22 cellular contexts compared by ENCODE assay signal in genomic region chr6:55916188-55916587, GRCh38. TPM values are rescaled to one million over a fixed set of nuclear protein-coding genes. Genes with fewer than 3 reads are reported as not detected.
DNase-seq lines count a peak whose midpoint lies in the region; ATAC-seq and TF ChIP-seq lines count a peak whose summit lies in the region.
"Had no signal": no experiment of that assay in that cellular context is flagged by ENCODE, and none has a peak within 500 bp of the region (broad histone marks: within the 10 kb centered on the region; RNA-seq: fewer than 3 reads in every experiment).

No MANE protein-coding gene starts in this region.

- H2BK5ac ChIP-seq in mesendoderm (ENCODE audit: low read length): no peak overlapping the region

- no peak overlapping the region for H2AK5ac ChIP-seq in mesendoderm (ENCODE audit: low read length)

- H3K36me3 Mint-ChIP-seq in endodermal cell (ENCODE audit: low read depth): no peaks in the 10 kb centered on the region

- H3K36me3 ChIP-seq in PC-3 (ENCODE audit: low read depth, low read length) (no peaks in the 10 kb centered on the region), mesendoderm (ENCODE audit: control insufficient read depth, insufficient read depth, low read length) (no peaks in the 10 kb centered on the region), endodermal cell (ENCODE audit: control insufficient read depth, insufficient read depth, low read length) (no peaks in the 10 kb centered on the region), left lung (no peaks in the 10 kb centered on the region)
- H3K36me3 ChIP-seq: upper lobe of left lung had no signal

- H3K4ac ChIP-seq in mesendoderm (ENCODE audit: low read depth, low read length): no peak overlapping the region

- TF ChIP-seq CTCF in PC-3 (conservative IDR thresholded peaks at IDR 0.05; ENCODE audit: low read depth, low read length) (no peak), cardiac fibroblast (IDR thresholded peaks at IDR 0.05; ENCODE audit: low read depth, low read length) (no peak), endodermal cell (conservative IDR thresholded peaks at IDR 0.05) (no peak), left lung (IDR thresholded peaks at IDR 0.05) (no peak)

- H3K27me3 ChIP-seq in PC-3 (ENCODE audit: low read length): no peaks in the 10 kb centered on the region
- no peaks in the 10 kb centered on the region for H3K27me3 ChIP-seq in mesendoderm (ENCODE audit: insufficient read depth, low read length, poor library complexity)
- no peaks in the 10 kb centered on the region for H3K27me3 ChIP-seq in endodermal cell (ENCODE audit: control insufficient read depth, insufficient read depth, low read length, poor library complexity, severe bottlenecking)
- H3K27me3 ChIP-seq in left lung: no peaks in the 10 kb centered on the region
- H3K27me3 ChIP-seq: upper lobe of left lung had no signal

- no peak overlapping the region for H3K27ac ChIP-seq in PC-3 (ENCODE audit: low read length)
- H3K27ac ChIP-seq in mesendoderm (ENCODE audit: low read depth, low read length): no peak overlapping the region
- H3K27ac ChIP-seq in endodermal cell (ENCODE audit: low read depth, low read length): no peak overlapping the region
- no peak overlapping the region for H3K27ac ChIP-seq in left lung
- H3K27ac ChIP-seq: upper lobe of left lung had no signal

- no peak overlapping the region for H2BK15ac ChIP-seq in mesendoderm (replicated peaks; ENCODE audit: low read depth)

- BruUV-seq in PC-3 (replicated peaks; lab: Mats Ljungman, UMichigan): no TSS peak

- peaks cover 11% of the 10 kb centered on the region for H3K4me1 Mint-ChIP-seq in endodermal cell
- H3K4me1 Mint-ChIP-seq: activated CD4-positive, alpha-beta T cell treated with anti-CD3 and anti-CD28 coated beads for 36 hours; activated naive CD8-positive, alpha-beta T cell treated with anti-CD3 and anti-CD28 coated beads, Interleukin-2, amount 50 U/mL, for 24 hours; stimulated activated naive CD8-positive, alpha-beta T cell treated with anti-CD3 and anti-CD28 coated beads, Interleukin-15, amount 100 ng/mL, for 72 hours had no signal

- H3K9me3 Mint-ChIP-seq in endodermal cell: peaks cover 11% of the 10 kb centered on the region

- H3K56ac ChIP-seq in mesendoderm (ENCODE audit: low read length): no peak overlapping the region

- no peaks in the 10 kb centered on the region for H3K79me2 ChIP-seq in PC-3 (ENCODE audit: low read length)
- H3K79me2 ChIP-seq in mesendoderm (ENCODE audit: control insufficient read depth, insufficient read depth, low read length): no peaks in the 10 kb centered on the region

- intact Hi-C loops in PC-3 (cut with micrococcal nuclease) (no loop called here), left lung (cut with DNase I) (no loop called here)

- no peaks in the 10 kb centered on the region for H4K20me1 ChIP-seq in PC-3 (ENCODE audit: low read length)

- DNase-seq in EH (ENCODE audit: low read depth): peak; percentile 55
- peak; percentile 34 for DNase-seq in PC-3
- peak; percentile 13 to 56 for DNase-seq in cardiac fibroblast (ENCODE audit: low read depth in 2 of 2)
- peak; percentile 26 for DNase-seq in mesendoderm
- DNase-seq in endodermal cell: no peak
- no peak for DNase-seq in NCI-H1092 (lab: John Stamatoyannopoulos, UW)
- no peak for DNase-seq in left lung
- DNase-seq: activated CD4-positive, alpha-beta T cell treated with anti-CD3 and anti-CD28 coated beads for 36 hours; activated naive CD8-positive, alpha-beta T cell treated with anti-CD3 and anti-CD28 coated beads, Interleukin-2, amount 50 U/mL, for 24 hours; DMS79 treated with DMSO at 0.1 percent for 48 hours; H7; NCI-H1092 treated with DMSO at 0.1 percent for 48 hours; NCI-H2081; NCI-H526; occipital lobe; stimulated activated CD4-positive, alpha-beta T cell treated with anti-CD3 and anti-CD28 coated beads, Interleukin-1b, Interleukin-23, amount 100 ng/mL, for 48 hours; stimulated activated naive CD8-positive, alpha-beta T cell treated with anti-CD3 and anti-CD28 coated beads, Interleukin-15, amount 100 ng/mL, for 72 hours; upper lobe of left lung had no signal

- H3K23ac ChIP-seq in mesendoderm (ENCODE audit: low read length): no peak overlapping the region

- no peak overlapping the region for H3K27ac Mint-ChIP-seq in endodermal cell
- H3K27ac Mint-ChIP-seq: activated CD4-positive, alpha-beta T cell treated with anti-CD3 and anti-CD28 coated beads for 36 hours; activated naive CD8-positive, alpha-beta T cell treated with anti-CD3 and anti-CD28 coated beads, Interleukin-2, amount 50 U/mL, for 24 hours; stimulated activated naive CD8-positive, alpha-beta T cell treated with anti-CD3 and anti-CD28 coated beads, Interleukin-15, amount 100 ng/mL, for 72 hours had no signal

- no peak overlapping the region for H3K18ac ChIP-seq in mesendoderm (ENCODE audit: low read length)

- no peaks in the 10 kb centered on the region for H3K9me2 ChIP-seq in PC-3 (replicated peaks; ENCODE audit: low read length)

- H3K4me2 ChIP-seq in PC-3 (ENCODE audit: low read length): no peak overlapping the region
- H3K4me2 ChIP-seq in mesendoderm (ENCODE audit: low read length): no peak overlapping the region

- POLR2A ChIA-PET in PC-3 (lab: Charles Lee; ENCODE audit: unreplicated experiment): no interaction called here

- WGBS in mesendoderm (ENCODE audit: extremely low coverage, insufficient coverage, low lambda C conversion rate): 100% methylated on average over 2 of the region's 2 CpGs
- no CpG with 5 or more reads among the region's 2 CpGs for WGBS in endodermal cell (ENCODE audit: insufficient coverage in 1 of 2, insufficient read length in 1 of 2), 2 experiments

- H3K27me3 Mint-ChIP-seq in endodermal cell (ENCODE audit: insufficient read depth): no peaks in the 10 kb centered on the region
- H3K27me3 Mint-ChIP-seq: activated CD4-positive, alpha-beta T cell treated with anti-CD3 and anti-CD28 coated beads for 36 hours; activated naive CD8-positive, alpha-beta T cell treated with anti-CD3 and anti-CD28 coated beads, Interleukin-2, amount 50 U/mL, for 24 hours; stimulated activated naive CD8-positive, alpha-beta T cell treated with anti-CD3 and anti-CD28 coated beads, Interleukin-15, amount 100 ng/mL, for 72 hours had no signal

- no peak overlapping the region for H3K9ac ChIP-seq in PC-3 (ENCODE audit: low read length)
- no peak overlapping the region for H3K9ac ChIP-seq in mesendoderm (ENCODE audit: low read length)
- no peak overlapping the region for H3K9ac ChIP-seq in endodermal cell (ENCODE audit: extremely low read depth, low read length, poor library complexity, severe bottlenecking)

- no peak overlapping the region for H4K5ac ChIP-seq in mesendoderm (ENCODE audit: low read length)

- no peak overlapping the region for H2AFZ ChIP-seq in PC-3 (ENCODE audit: low read length)

- H4K8ac ChIP-seq in mesendoderm (ENCODE audit: low read depth, low read length): no peak overlapping the region

- H3F3A ChIP-seq in PC-3 (ENCODE audit: low read length, unreplicated experiment): no peaks in the 10 kb centered on the region

- peaks cover 28% of the 10 kb centered on the region for H3K4me1 ChIP-seq in PC-3 (ENCODE audit: insufficient read depth, low read length)
- no peaks in the 10 kb centered on the region for H3K4me1 ChIP-seq in mesendoderm (ENCODE audit: control insufficient read depth, low read depth, low read length)
- H3K4me1 ChIP-seq in endodermal cell (ENCODE audit: control insufficient read depth, insufficient read depth, low read length): peaks cover 4% of the 10 kb centered on the region
- H3K4me1 ChIP-seq in left lung: no peaks in the 10 kb centered on the region
- H3K4me1 ChIP-seq: upper lobe of left lung had no signal

- H3K9me3 ChIP-seq in PC-3 (ENCODE audit: low read length) (no peaks in the 10 kb centered on the region), endodermal cell (ENCODE audit: control insufficient read depth, low read length) (peaks cover 18% of the 10 kb centered on the region), left lung (no peaks in the 10 kb centered on the region)
- H3K9me3 ChIP-seq: upper lobe of left lung had no signal

- no peak for ATAC-seq in PC-3
- ATAC-seq in left lung: no peak
- no peak for ATAC-seq in HG03045 (IDR thresholded peaks at IDR 0.05; ENCODE audit: unreplicated experiment)
- ATAC-seq: activated CD4-positive, alpha-beta T cell treated with anti-CD3 and anti-CD28 coated beads for 36 hours; activated naive CD8-positive, alpha-beta T cell treated with anti-CD3 and anti-CD28 coated beads, Interleukin-2, amount 50 U/mL, for 24 hours; K562; sciatic nerve; stimulated activated naive CD8-positive, alpha-beta T cell treated with anti-CD3 and anti-CD28 coated beads, Interleukin-15, amount 100 ng/mL, for 72 hours had no signal

- H3K4me3 Mint-ChIP-seq in endodermal cell: no peak overlapping the region
- H3K4me3 Mint-ChIP-seq: activated CD4-positive, alpha-beta T cell treated with anti-CD3 and anti-CD28 coated beads for 36 hours; activated naive CD8-positive, alpha-beta T cell treated with anti-CD3 and anti-CD28 coated beads, Interleukin-2, amount 50 U/mL, for 24 hours; stimulated activated naive CD8-positive, alpha-beta T cell treated with anti-CD3 and anti-CD28 coated beads, Interleukin-15, amount 100 ng/mL, for 72 hours had no signal

- H3K79me1 ChIP-seq in mesendoderm (ENCODE audit: low read length): no peaks in the 10 kb centered on the region

- CTCF ChIA-PET in PC-3 (lab: Charles Lee): no interaction called here

- H3K4me3 ChIP-seq in PC-3 (ENCODE audit: low read length) (no peak overlapping the region), cardiac fibroblast (replicated peaks in 1 of 2; ENCODE audit: low read depth in 2 of 2, low read length in 2 of 2) (no peak overlapping the region), mesendoderm (ENCODE audit: low read length) (no peak overlapping the region), endodermal cell (ENCODE audit: low read length) (no peak overlapping the region), left lung (no peak overlapping the region)
- H3K4me3 ChIP-seq: K562, upper lobe of left lung had no signal

- no peak overlapping the region for H2BK120ac ChIP-seq in mesendoderm (ENCODE audit: low read depth, low read length)

RNA-seq across cellular contexts. Expression of gene BMP5, which starts 40.8 kb away (rescaled TPM):
- total RNA-seq in PC-3 (2014; rRNA removed) (not detected in 2 replicates), endodermal cell (under 1 TPM; 0.73 to 0.84 TPM), left lung (10 to 100 TPM; 12.7 to 14.5 TPM)
- polyA plus RNA-seq in mesendoderm (2013, experiment 1 of 2): 0.01 TPM
- polyA plus RNA-seq in mesendoderm (2013, experiment 2 of 2): 0.04 TPM
- 21.6 TPM for polyA plus RNA-seq in endodermal cell (2013, experiment 1 of 2)
- polyA plus RNA-seq in endodermal cell (2013, experiment 2 of 2): 21.9 TPM
- total RNA-seq: activated CD4-positive, alpha-beta T cell treated with anti-CD3 and anti-CD28 coated beads for 36 hours; chondrocyte; K562 had no signal
- polyA plus RNA-seq: K562 had no signal

Comparison
In these comparisons a context has a peak if more than half of its experiments do, and no peak if none do; other contexts are left out.
1. DNase-seq: peak in EH (single experiment), PC-3 (single experiment), cardiac fibroblast (2 of 2) and mesendoderm (single experiment); none in endodermal cell (single experiment), NCI-H1092 (single experiment) and left lung (0 of 2).
2. RNA of gene BMP5, which starts 40.8 kb away (total RNA-seq): 12.7 to 14.5 TPM in left lung; 0.73 to 0.84 TPM in endodermal cell and not detected in PC-3; every median in the first group is over 4 times any median in the second.